Comparison of ENCODE assay signal across 9 cellular contexts in genomic region chr1:27563407-27564263, GRCh38. TPM values are rescaled to one million over a fixed set of nuclear protein-coding genes. Genes with fewer than 3 reads are reported as not detected.
DNase-seq lines count a peak whose midpoint lies in the region; ATAC-seq, FAIRE-seq and TF ChIP-seq lines count a peak whose summit lies in the region.
"Had no signal": no experiment of that assay in that cellular context is flagged by ENCODE, and none has a peak within 500 bp of the region (broad histone marks: within the 10 kb centered on the region; RNA-seq: fewer than 3 reads in every experiment).

No MANE protein-coding gene starts in this region.

- H3K9me3 ChIP-seq in astrocyte (ENCODE audit: insufficient read depth, low read depth, low read length) (no peaks in the 10 kb centered on the region), spleen (no peaks in the 10 kb centered on the region)

- peaks cover 91% of the 10 kb centered on the region for H4K20me1 ChIP-seq in astrocyte (ENCODE audit: insufficient read depth, low read length)

- H3K27me3 ChIP-seq in astrocyte (ENCODE audit: insufficient read depth, low read length), result no peaks in the 10 kb centered on the region
- H3K27me3 ChIP-seq in spleen (replicated peaks in 1 of 7), result no peaks in the 10 kb centered on the region

- H3K4me1 ChIP-seq in astrocyte (ENCODE audit: insufficient read depth, low read length) (peaks cover 35% of the 10 kb centered on the region), spleen (peaks cover 29 to 100% (median 82%) of the 10 kb centered on the region in 6 donors)

- H3K9ac ChIP-seq in astrocyte (ENCODE audit: low read length), result no peak overlapping the region

- no peak for TF ChIP-seq POLR2A in spleen (IDR thresholded peaks at IDR 0.05)

- no peak for TF ChIP-seq CTCF in astrocyte (IDR thresholded peaks at IDR 0.05; ENCODE audit: insufficient read depth, low read depth, low read length)
- TF ChIP-seq CTCF in spleen (IDR thresholded peaks at IDR 0.05 in 8 of 11, conservative IDR thresholded peaks at IDR 0.05 in 3 of 11), result no peak

- WGBS in spleen, 5 donors, result 55 to 70% (median 62%) methylated on average over 9 to 10 of the region's 10 CpGs

- no peak overlapping the region for H2AFZ ChIP-seq in astrocyte (ENCODE audit: low read depth, low read length)

- intact Hi-C loops in spleen (cut with DNase I; ENCODE audit: low total_unique reads), result loop anchor here (5.0 kb wide), 1 partner anchor 34 kb away; no protein-coding TSS in a partner anchor

- H3K4me1 Mint-ChIP-seq in astrocyte (ENCODE audit: low read depth, unreplicated experiment), result peaks cover 82% of the 10 kb centered on the region

- peaks cover 68% of the 10 kb centered on the region for H3K79me2 ChIP-seq in astrocyte (ENCODE audit: insufficient read depth, low read length)

- ATAC-seq in HG03025 (IDR thresholded peaks at IDR 0.05; ENCODE audit: low FRiP score, unreplicated experiment), result no peak

- DNase-seq in GM03348 (ENCODE audit: low spot score), result peak; percentile 76
- peak; percentile 39 for DNase-seq in astrocyte (ENCODE audit: low read depth)
- peak; percentile 45 for DNase-seq in iris pigment epithelial cell (ENCODE audit: low read depth)
- no peak for DNase-seq in spleen
- DNase-seq in DMS79 (lab: John Stamatoyannopoulos, UW), result no peak
- DNase-seq in activated naive CD4-positive, alpha-beta T cell treated with Interleukin-2 at 50 U/mL for 16 hours, result no peak
- no peak for DNase-seq in NCI-H1105 treated with DMSO at 0.1 percent for 48 hours (lab: John Stamatoyannopoulos, UW)
- DNase-seq: activated CD4-positive, alpha-beta T cell treated with anti-CD3 and anti-CD28 coated beads, Interleukin-2, amount 50 U/mL, for 1 hour had no signal

- peaks cover 4% of the 10 kb centered on the region for H3K36me3 Mint-ChIP-seq in astrocyte (ENCODE audit: low read depth, unreplicated experiment)

- H3K36me3 ChIP-seq in astrocyte (ENCODE audit: insufficient read depth, low read length) (no peaks in the 10 kb centered on the region), spleen (peaks cover 0 to 1% (median 0%) of the 10 kb centered on the region in 6 donors)

- H3K27ac Mint-ChIP-seq in astrocyte (ENCODE audit: unreplicated experiment), result peak overlapping the region; percentile 92

- no peaks in the 10 kb centered on the region for H3K9me3 Mint-ChIP-seq in astrocyte (ENCODE audit: unreplicated experiment)

- H3K4me3 ChIP-seq in astrocyte (ENCODE audit: insufficient read depth, low read depth, low read length), result no peak overlapping the region
- no peak overlapping the region for H3K4me3 ChIP-seq in spleen

- H3K4me2 ChIP-seq in astrocyte (ENCODE audit: low read length), result peak overlapping the region; percentile 32

- no peak for FAIRE-seq in astrocyte (lab: Jason Lieb, UNC)

- H3K27ac ChIP-seq in astrocyte (ENCODE audit: low read depth, low read length), result no peak overlapping the region
- peak overlapping the region; percentile 29 to 96 (median 71) for H3K27ac ChIP-seq in spleen

- peak overlapping the region; percentile 64 for H3K4me3 Mint-ChIP-seq in astrocyte (ENCODE audit: unreplicated experiment)

- H3K27me3 Mint-ChIP-seq in astrocyte (ENCODE audit: low read depth, unreplicated experiment), result no peaks in the 10 kb centered on the region

RNA-seq across cellular contexts. Expression of gene AHDC1, which starts 40.3 kb away (rescaled TPM):
- total RNA-seq in astrocyte, result 74.0 and 75.7 TPM in 2 replicates
- 100 to 1,000 TPM in 1 of 7 donors, 10 to 100 TPM in 6; 35.1 to 104 (median 54.6) TPM for total RNA-seq in spleen
- polyA plus RNA-seq in spleen, result 10 to 100 TPM in 1 of 3 donors, 1 to 10 TPM in 2; 3.2 to 24.2 (median 4.3) TPM

Comparison
In these comparisons a context has a peak if more than half of its experiments do, and no peak if none do; other contexts are left out.
1. DNase-seq: peak in GM03348 (single experiment), astrocyte (single experiment) and iris pigment epithelial cell (single experiment); none in spleen (single experiment), DMS79 (single experiment), activated naive CD4-positive, alpha-beta T cell treated with Interleukin-2 at 50 U/mL for 16 hours (single experiment) and NCI-H1105 treated with DMSO at 0.1 percent for 48 hours (single experiment).